ENCODE assay signal across 11 cellular contexts in the genomic region with DNA sequence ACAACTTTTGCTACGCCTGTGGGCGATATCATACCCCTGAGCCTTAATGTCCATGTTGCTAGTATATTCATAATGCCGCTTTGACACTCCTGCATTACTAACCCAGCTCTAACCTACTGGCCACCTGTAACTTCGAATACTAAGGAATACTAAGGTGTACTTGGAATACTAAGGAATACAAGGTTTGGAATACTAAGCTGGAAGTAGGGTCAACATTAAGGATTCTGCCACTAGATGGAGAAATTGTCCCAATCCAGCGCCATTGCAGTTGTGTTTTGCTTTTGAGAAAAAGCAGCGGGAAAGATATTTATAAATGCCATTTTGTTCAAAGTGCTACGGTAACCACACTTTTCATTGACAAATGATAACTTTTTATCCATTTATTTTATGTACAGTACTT. TPM values are rescaled to one million over a fixed set of nuclear protein-coding genes. Genes with fewer than 3 reads are reported as not detected.
DNase-seq lines count a peak whose midpoint lies in the region; ATAC-seq, FAIRE-seq and TF ChIP-seq lines count a peak whose summit lies in the region.
"Had no signal": no experiment of that assay in that cellular context is flagged by ENCODE, and none has a peak within 500 bp of the region (broad histone marks: within the 10 kb centered on the region; RNA-seq: fewer than 3 reads in every experiment).

No MANE protein-coding gene starts in this region.

- H3K27ac ChIP-seq in GM23248 (no peak overlapping the region), RWPE2 (ENCODE audit: poor library complexity, severe bottlenecking) (no peak overlapping the region)
- H3K27ac ChIP-seq: pancreas had no signal

- H3K4me1 ChIP-seq in GM23248 (ENCODE audit: insufficient read depth) (no peaks in the 10 kb centered on the region), RWPE2 (ENCODE audit: insufficient read depth, poor library complexity, severe bottlenecking) (no peaks in the 10 kb centered on the region)
- H3K4me1 ChIP-seq: pancreas had no signal

- H3K79me2 ChIP-seq in GM23248 (ENCODE audit: insufficient read depth): no peaks in the 10 kb centered on the region

- H3K4me3 ChIP-seq in GM23248 (no peak overlapping the region), RWPE2 (ENCODE audit: severe bottlenecking) (no peak overlapping the region)
- H3K4me3 ChIP-seq: pancreas had no signal

- TF ChIP-seq CTCF in RWPE2 (IDR thresholded peaks at IDR 0.05; ENCODE audit: poor library complexity, severe bottlenecking) (peak; percentile 44), GM10266 (IDR thresholded peaks at IDR 0.05; ENCODE audit: control insufficient read depth, insufficient read depth, low read depth, missing control alignments) (no peak)

- H4K20me1 ChIP-seq in GM23248 (ENCODE audit: insufficient read depth): no peaks in the 10 kb centered on the region

- no peaks in the 10 kb centered on the region for H3K9me2 ChIP-seq in GM23248 (ENCODE audit: insufficient read depth)

- peak; percentile 26 for DNase-seq in GM23248
- no peak for DNase-seq in RWPE2 (ENCODE audit: low spot score)
- DNase-seq in left kidney (ENCODE audit: low read depth, low spot score): peak; percentile 52
- DNase-seq in GM10266 (ENCODE audit: extremely low spot score): no peak
- DNase-seq in 8988T: no peak
- DNase-seq: activated T-cell treated with anti-CD3 and anti-CD28 coated beads, Interleukin-2, amount 50 U/mL, for 72 hours; Calu3; pancreas had no signal

- H3K27me3 ChIP-seq in GM23248 (replicated peaks; ENCODE audit: insufficient read depth) (no peaks in the 10 kb centered on the region; the same call in 1 of the 2 replicates), RWPE2 (ENCODE audit: insufficient read depth, poor library complexity, severe bottlenecking) (no peaks in the 10 kb centered on the region)
- H3K27me3 ChIP-seq: pancreas had no signal

- no peaks in the 10 kb centered on the region for H3K9me3 ChIP-seq in GM23248 (ENCODE audit: low read depth)
- no peaks in the 10 kb centered on the region for H3K9me3 ChIP-seq in RWPE2 (ENCODE audit: severe bottlenecking)
- H3K9me3 ChIP-seq: pancreas had no signal

- H3F3A ChIP-seq in GM23248 (ENCODE audit: insufficient read depth): no peaks in the 10 kb centered on the region

- H3K9ac ChIP-seq in GM23248: no peak overlapping the region

- H2AFZ ChIP-seq in GM23248: no peak overlapping the region

- ATAC-seq in RWPE2 (ENCODE audit: low read depth): peak; percentile 45; the same call in 1 of the 3 replicates
- ATAC-seq in GM21737 (IDR thresholded peaks at IDR 0.05; ENCODE audit: unreplicated experiment): no peak
- ATAC-seq in GM21367 (IDR thresholded peaks at IDR 0.05; ENCODE audit: unreplicated experiment): no peak
- ATAC-seq: activated T-cell treated with anti-CD3 and anti-CD28 coated beads, Interleukin-2, amount 50 U/mL, for 72 hours; pancreas had no signal

- no peak overlapping the region for H3K4me2 ChIP-seq in GM23248 (ENCODE audit: unreplicated experiment)

- 20 to 28% methylated on average over 7 of the region's 7 CpGs for WGBS in GM23248 (ENCODE audit: low coverage in 1 of 2, low lambda C conversion rate in 2 of 2, missing lambda C conversion rate in 2 of 2), 2 experiments

- H3K36me3 ChIP-seq in GM23248 (ENCODE audit: low read depth): no peaks in the 10 kb centered on the region
- no peaks in the 10 kb centered on the region for H3K36me3 ChIP-seq in RWPE2 (ENCODE audit: low read depth)
- H3K36me3 ChIP-seq: pancreas had no signal

- in situ Hi-C loops in GM23248 (cut with MboI): no loop called here

- peak; percentile 91 for FAIRE-seq in A204.1 (lab: Jason Lieb, UNC)
- FAIRE-seq: pancreas had no signal

RNA-seq across cellular contexts. Expression of a gene that starts 10.7 kb away (rescaled TPM):
- total RNA-seq in GM23248 (2014; rRNA removed; shearing (Covaris generic)): not detected in 2 replicates
- polyA plus RNA-seq in GM23248 (2016; fragmentation: Nextera tagmentation; extraction: Ambion mirVana): not detected in 2 replicates
- total RNA-seq: activated T-cell treated with anti-CD3 and anti-CD28 coated beads, Interleukin-2, amount 50 U/mL, for 72 hours; Calu3; pancreas had no signal
- polyA plus RNA-seq: pancreas had no signal

Comparison
In these comparisons a context has a peak if more than half of its experiments do, and no peak if none do; other contexts are left out.
1. DNase-seq: peak in GM23248 (single experiment) and left kidney (single experiment); none in RWPE2 (single experiment), GM10266 (single experiment) and 8988T (single experiment).